Comparison of ENCODE assay signal across 24 cellular contexts in the genomic region with DNA sequence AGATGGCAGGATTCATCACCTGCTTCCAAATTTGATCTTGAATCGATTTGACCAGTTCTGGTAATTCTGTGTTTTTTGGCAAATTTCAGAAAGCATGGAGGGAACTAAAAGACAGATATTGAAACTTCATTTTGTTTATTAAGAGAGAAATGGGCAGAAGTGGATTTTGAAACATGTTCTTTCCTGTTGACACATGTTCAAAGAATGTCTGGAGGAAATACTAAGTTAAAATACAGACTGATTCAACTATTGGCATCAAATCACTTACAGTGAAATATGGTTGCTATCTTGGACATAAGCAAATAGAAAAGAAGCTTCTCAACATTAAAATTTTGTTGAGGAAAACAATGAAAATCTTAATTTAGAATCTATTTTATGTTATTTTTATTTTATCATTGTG. TPM values are rescaled to one million over a fixed set of nuclear protein-coding genes. Genes with fewer than 3 reads are reported as not detected.
DNase-seq lines count a peak whose midpoint lies in the region; TF ChIP-seq lines count a peak whose summit lies in the region.
"Had no signal": no experiment of that assay in that cellular context is flagged by ENCODE, and none has a peak within 500 bp of the region (broad histone marks: within the 10 kb centered on the region; RNA-seq: fewer than 3 reads in every experiment).

No MANE protein-coding gene starts in this region.

- intact Hi-C loops in MCF 10A (cut with micrococcal nuclease) (no loop called here), breast epithelium (cut with DNase I; ENCODE audit: low total_unique reads) (no loop called here), left ventricle myocardium inferior (cut with micrococcal nuclease) (no loop called here)

- POLR2A ChIA-PET in MCF 10A (lab: Yijun Ruan, JAX): interaction anchor here (1.1 kb wide), 1 partner anchor 20 kb away, joined by 3 read pairs; a partner anchor contains a TSS

- no peak overlapping the region for H3K4me3 Mint-ChIP-seq in MCF 10A (ENCODE audit: unreplicated experiment)
- H3K4me3 Mint-ChIP-seq: activated naive CD4-positive, alpha-beta T cell treated with anti-CD3 and anti-CD28 coated beads for 36 hours; activated T-cell treated with anti-CD3 and anti-CD28 coated beads, Interleukin-2, amount 50 U/mL, for 4 hours had no signal

- no peak overlapping the region for H3K27ac ChIP-seq in breast epithelium
- no peak overlapping the region for H3K27ac ChIP-seq in left ventricle myocardium inferior (replicated peaks)
- H3K27ac ChIP-seq: BLaER1 had no signal

- CTCF ChIA-PET in MCF 10A (lab: Yijun Ruan, JAX): interaction anchor here (0.7 kb wide), 1 partner anchor 100 kb away, joined by 3 read pairs; no protein-coding TSS in a partner anchor

- DNase-seq in MCF 10A (ENCODE audit: unreplicated experiment) (peak; percentile 27), breast epithelium (ENCODE audit: low spot score in 2 of 2) (no peak), cardiac fibroblast (ENCODE audit: low read depth in 2 of 2) (peak; percentile 56 to 84), foreskin fibroblast (peak; percentile 38 to 74), superior temporal gyrus (ENCODE audit: extremely low spot score) (no peak), germinal center (ENCODE audit: low spot score) (no peak), left ventricle myocardium inferior (no peak), NCI-H1105 (lab: John Stamatoyannopoulos, UW) (no peak)
- DNase-seq: 8988T; activated naive CD4-positive, alpha-beta T cell treated with anti-CD3 and anti-CD28 coated beads for 36 hours; activated T-cell treated with anti-CD3 and anti-CD28 coated beads, Interleukin-2, amount 50 U/mL, for 4 hours; anterior cingulate cortex; Calu3; cerebellar nuclear complex; effector memory CD4-positive, alpha-beta T cell; left colon; MG63; mucosa of descending colon; NCI-H1436 treated with DMSO at 0.1 percent for 48 hours; NCI-H526; substantia nigra had no signal

- no peaks in the 10 kb centered on the region for H3K36me3 Mint-ChIP-seq in MCF 10A (ENCODE audit: insufficient read depth, unreplicated experiment)

- H3K9me3 Mint-ChIP-seq in MCF 10A (ENCODE audit: unreplicated experiment): no peaks in the 10 kb centered on the region
- H3K9me3 Mint-ChIP-seq: activated T-cell treated with anti-CD3 and anti-CD28 coated beads, Interleukin-2, amount 50 U/mL, for 4 hours had no signal

- no peaks in the 10 kb centered on the region for H3K4me1 Mint-ChIP-seq in MCF 10A (ENCODE audit: insufficient read depth, unreplicated experiment)

- no peak for TF ChIP-seq CTCF in MCF 10A (IDR thresholded peaks at IDR 0.05; ENCODE audit: unreplicated experiment)
- no peak for TF ChIP-seq CTCF in breast epithelium (IDR thresholded peaks at IDR 0.05)
- TF ChIP-seq CTCF in cardiac fibroblast (IDR thresholded peaks at IDR 0.05; ENCODE audit: low read depth, low read length): no peak
- TF ChIP-seq CTCF in foreskin fibroblast (IDR thresholded peaks at IDR 0.05; ENCODE audit: low read depth, low read length): no peak
- no peak for TF ChIP-seq CTCF in left ventricle myocardium inferior (IDR thresholded peaks at IDR 0.05; ENCODE audit: borderline replicate concordance)

- H3K27ac Mint-ChIP-seq in MCF 10A (ENCODE audit: low read depth, unreplicated experiment): no peak overlapping the region
- H3K27ac Mint-ChIP-seq: activated naive CD4-positive, alpha-beta T cell treated with anti-CD3 and anti-CD28 coated beads for 36 hours had no signal

- TF ChIP-seq POLR2A in breast epithelium (IDR thresholded peaks at IDR 0.05): no peak

- H3K27me3 Mint-ChIP-seq in MCF 10A (ENCODE audit: insufficient read depth, unreplicated experiment): peaks cover 29% of the 10 kb centered on the region

- H3K4me1 ChIP-seq in breast epithelium (no peaks in the 10 kb centered on the region), left ventricle myocardium inferior (no peaks in the 10 kb centered on the region)
- H3K4me1 ChIP-seq: BLaER1 had no signal

- no peaks in the 10 kb centered on the region for H3K9me3 ChIP-seq in breast epithelium
- H3K9me3 ChIP-seq in left ventricle myocardium inferior (replicated peaks): no peaks in the 10 kb centered on the region
- H3K9me3 ChIP-seq: MG63, mucosa of descending colon had no signal

- H3K4me3 ChIP-seq in breast epithelium (no peak overlapping the region), cardiac fibroblast (replicated peaks in 1 of 2; ENCODE audit: low read depth in 2 of 2, low read length in 2 of 2) (no peak overlapping the region), foreskin fibroblast (ENCODE audit: low read depth in 1 of 2, low read length in 2 of 2) (no peak overlapping the region), left ventricle myocardium inferior (no peak overlapping the region)
- H3K4me3 ChIP-seq: BLaER1, MG63, mucosa of descending colon had no signal

- no TSS peak for BruUV-seq in MCF 10A (replicated peaks; lab: Mats Ljungman, UMichigan)

- H3K36me3 ChIP-seq in breast epithelium: no peaks in the 10 kb centered on the region
- no peaks in the 10 kb centered on the region for H3K36me3 ChIP-seq in left ventricle myocardium inferior
- H3K36me3 ChIP-seq: BLaER1, MG63 had no signal

- H3K27me3 ChIP-seq in breast epithelium: no peaks in the 10 kb centered on the region
- peaks cover 24% of the 10 kb centered on the region for H3K27me3 ChIP-seq in left ventricle myocardium inferior (ENCODE audit: low read depth)
- H3K27me3 ChIP-seq: BLaER1, MG63 had no signal

RNA-seq across cellular contexts. Expression of a gene that starts 19.3 kb away (rescaled TPM):
- not detected in 2 replicates for total RNA-seq in MCF 10A (2022)
- 1 to 10 TPM in 2 of 3 donors, under 1 TPM in 1; 0.33 to 2.6 (median 1.8) TPM for total RNA-seq in breast epithelium
- 0.27 TPM for total RNA-seq in left ventricle myocardium inferior
- total RNA-seq: activated naive CD4-positive, alpha-beta T cell treated with anti-CD3 and anti-CD28 coated beads for 36 hours; Calu3; Daoy; frontal cortex had no signal

RNA-seq across cellular contexts. Expression of a gene that starts 19.3 kb away (rescaled TPM):
- not detected in 2 replicates for total RNA-seq in MCF 10A (2022)
- total RNA-seq in breast epithelium: under 1 TPM in 1 of 3 donors, not detected in 2; 0.48 TPM
- 1.2 TPM for total RNA-seq in left ventricle myocardium inferior
- total RNA-seq: activated naive CD4-positive, alpha-beta T cell treated with anti-CD3 and anti-CD28 coated beads for 36 hours; Calu3; frontal cortex; left colon; mucosa of descending colon had no signal

Comparison
In these comparisons a context has a peak if more than half of its experiments do, and no peak if none do; other contexts are left out.
1. DNase-seq: peak in MCF 10A (single experiment), cardiac fibroblast (2 of 2) and foreskin fibroblast (2 of 2); none in breast epithelium (0 of 2), superior temporal gyrus (single experiment), germinal center (single experiment), left ventricle myocardium inferior (single experiment) and NCI-H1105 (single experiment).